ENCODE assay signal across 14 cellular contexts in the genomic region with DNA sequence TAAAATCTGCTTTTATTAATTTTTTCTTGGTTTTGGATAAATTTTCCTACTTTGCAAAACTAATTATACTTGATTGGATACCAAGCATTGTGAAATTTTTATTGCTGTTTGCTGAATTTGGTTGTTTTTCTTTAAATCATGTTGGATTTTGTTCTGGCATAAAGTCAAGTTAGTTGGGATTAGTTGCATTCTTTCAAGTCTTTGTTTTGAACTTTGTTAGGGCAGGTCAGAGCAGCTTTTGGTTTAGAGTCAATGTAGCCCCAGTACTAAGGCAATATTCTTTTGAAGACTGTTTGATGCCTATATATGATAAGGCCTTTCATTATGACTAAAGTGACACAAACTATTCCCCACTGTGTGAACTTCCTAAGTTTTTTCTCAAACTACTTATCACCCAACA.
DNase-seq lines count a peak whose midpoint lies in the region; ATAC-seq, FAIRE-seq and TF ChIP-seq lines count a peak whose summit lies in the region.
"Had no signal": no experiment of that assay in that cellular context is flagged by ENCODE, and none has a peak within 500 bp of the region (broad histone marks: within the 10 kb centered on the region; RNA-seq: fewer than 3 reads in every experiment).

No MANE protein-coding gene starts in this region.

- H3K4me1 Mint-ChIP-seq in Calu3 (ENCODE audit: low read depth, unreplicated experiment): no peaks in the 10 kb centered on the region
- H3K4me1 Mint-ChIP-seq: CD8-positive, alpha-beta memory T cell had no signal

- H3K4me3 Mint-ChIP-seq in Calu3 (ENCODE audit: low read depth, unreplicated experiment): no peak overlapping the region
- H3K4me3 Mint-ChIP-seq: CD8-positive, alpha-beta memory T cell had no signal

- no peak for TF ChIP-seq POLR2A in H54 (IDR thresholded peaks at IDR 0.05; ENCODE audit: low read depth, low read length)

- CTCF ChIA-PET in Calu3 (lab: Charles Lee) (no interaction called here), PC-3 (lab: Charles Lee) (no interaction called here)

- H3K23ac ChIP-seq in mesendoderm (ENCODE audit: low read length): no peak overlapping the region

- no peak overlapping the region for H2AK5ac ChIP-seq in mesendoderm (ENCODE audit: low read length)

- H2BK15ac ChIP-seq in mesendoderm (replicated peaks; ENCODE audit: low read depth): no peak overlapping the region

- no peak overlapping the region for H4K5ac ChIP-seq in mesendoderm (ENCODE audit: low read length)

- no peak overlapping the region for H3K4ac ChIP-seq in mesendoderm (ENCODE audit: low read depth, low read length)

- POLR2A ChIA-PET in PC-3 (lab: Charles Lee; ENCODE audit: unreplicated experiment): no interaction called here

- H3K27ac ChIP-seq in foreskin keratinocyte (no peak overlapping the region), mesendoderm (ENCODE audit: low read depth, low read length) (no peak overlapping the region), PC-3 (ENCODE audit: low read length) (no peak overlapping the region)
- H3K27ac ChIP-seq: BLaER1 had no signal

- intact Hi-C loops in Calu3 (cut with micrococcal nuclease; ENCODE audit: unreplicated experiment): loop anchor here (1.0 to 5.0 kb wide), 3 partner anchors 76 to 430 kb away; no protein-coding TSS in a partner anchor
- intact Hi-C loops in PC-3 (cut with micrococcal nuclease): loop anchor here (1.0 kb wide), 1 partner anchor 430 kb away; no protein-coding TSS in a partner anchor

- no peak overlapping the region for H3K4me2 ChIP-seq in mesendoderm (ENCODE audit: low read length)
- H3K4me2 ChIP-seq in PC-3 (ENCODE audit: low read length): no peak overlapping the region
- H3K4me2 ChIP-seq: BLaER1 had no signal

- H3K4me3 ChIP-seq in choroid plexus epithelial cell (ENCODE audit: low read depth, low read length) (no peak overlapping the region), mesendoderm (ENCODE audit: low read length) (no peak overlapping the region), PC-3 (ENCODE audit: low read length) (no peak overlapping the region)
- H3K4me3 ChIP-seq: BLaER1 had no signal

- H3K9me3 ChIP-seq in PC-3 (ENCODE audit: low read length): no peaks in the 10 kb centered on the region
- H3K9me3 ChIP-seq: Caco-2 had no signal

- H3K18ac ChIP-seq in mesendoderm (ENCODE audit: low read length): no peak overlapping the region

- peak; percentile 70 for FAIRE-seq in H54 (lab: Jason Lieb, UNC)

- no peak overlapping the region for H4K8ac ChIP-seq in mesendoderm (ENCODE audit: low read depth, low read length)

- H3K9ac ChIP-seq in mesendoderm (ENCODE audit: low read length): no peak overlapping the region
- H3K9ac ChIP-seq in PC-3 (ENCODE audit: low read length): no peak overlapping the region
- H3K9ac ChIP-seq: BLaER1 had no signal

- no peaks in the 10 kb centered on the region for H3K27me3 ChIP-seq in foreskin keratinocyte
- H3K27me3 ChIP-seq in mesendoderm (ENCODE audit: insufficient read depth, low read length, poor library complexity): no peaks in the 10 kb centered on the region
- no peaks in the 10 kb centered on the region for H3K27me3 ChIP-seq in PC-3 (ENCODE audit: low read length)
- H3K27me3 ChIP-seq: BLaER1 had no signal

- H3F3A ChIP-seq in PC-3 (ENCODE audit: low read length, unreplicated experiment): no peaks in the 10 kb centered on the region

- H2BK5ac ChIP-seq in mesendoderm (ENCODE audit: low read length): no peak overlapping the region

- no peaks in the 10 kb centered on the region for H3K4me1 ChIP-seq in foreskin keratinocyte
- H3K4me1 ChIP-seq in mesendoderm (ENCODE audit: control insufficient read depth, low read depth, low read length): no peaks in the 10 kb centered on the region
- H3K4me1 ChIP-seq in PC-3 (ENCODE audit: insufficient read depth, low read length): no peaks in the 10 kb centered on the region
- H3K4me1 ChIP-seq: Caco-2 had no signal

- ATAC-seq in foreskin keratinocyte (no peak), PC-3 (no peak), GM19324 (IDR thresholded peaks at IDR 0.05; ENCODE audit: low FRiP score, unreplicated experiment) (no peak)

- no peaks in the 10 kb centered on the region for H4K20me1 ChIP-seq in PC-3 (ENCODE audit: low read length)
- H4K20me1 ChIP-seq: BLaER1 had no signal

- H3K79me2 ChIP-seq in mesendoderm (ENCODE audit: control insufficient read depth, insufficient read depth, low read length) (no peaks in the 10 kb centered on the region), PC-3 (ENCODE audit: low read length) (no peaks in the 10 kb centered on the region)

- no peaks in the 10 kb centered on the region for H3K9me2 ChIP-seq in PC-3 (replicated peaks; ENCODE audit: low read length)

- H3K9me3 Mint-ChIP-seq in Calu3 (ENCODE audit: low read depth, unreplicated experiment): no peaks in the 10 kb centered on the region

- H3K27me3 Mint-ChIP-seq in Calu3 (ENCODE audit: unreplicated experiment): no peaks in the 10 kb centered on the region
- H3K27me3 Mint-ChIP-seq: CD8-positive, alpha-beta memory T cell had no signal

- BruUV-seq in Calu3 (replicated peaks; lab: Mats Ljungman, UMichigan) (no TSS peak), PC-3 (replicated peaks; lab: Mats Ljungman, UMichigan) (no TSS peak)

- no peak overlapping the region for H3K27ac Mint-ChIP-seq in Calu3 (ENCODE audit: unreplicated experiment)
- H3K27ac Mint-ChIP-seq: CD8-positive, alpha-beta memory T cell had no signal

- no peaks in the 10 kb centered on the region for H3K36me3 Mint-ChIP-seq in Calu3 (ENCODE audit: insufficient read depth, unreplicated experiment)
- H3K36me3 Mint-ChIP-seq: CD8-positive, alpha-beta memory T cell had no signal

- H3K36me3 ChIP-seq in mesendoderm (ENCODE audit: control insufficient read depth, insufficient read depth, low read length): no peaks in the 10 kb centered on the region
- H3K36me3 ChIP-seq in PC-3 (ENCODE audit: low read depth, low read length): no peaks in the 10 kb centered on the region
- H3K36me3 ChIP-seq: BLaER1 had no signal

- H2AFZ ChIP-seq in PC-3 (ENCODE audit: low read length): no peak overlapping the region

- no peak for DNase-seq in H54 (ENCODE audit: insufficient read length, low spot score)
- peak; percentile 38 for DNase-seq in choroid plexus epithelial cell (ENCODE audit: low read depth)
- DNase-seq in foreskin keratinocyte: peak; percentile 37 to 56
- DNase-seq in mesendoderm: peak; percentile 35
- no peak for DNase-seq in Calu3
- DNase-seq in NCI-H1694 (lab: John Stamatoyannopoulos, UW): no peak
- DNase-seq in PC-3: no peak
- DNase-seq: 8988T; Caco-2; CD8-positive, alpha-beta memory T cell; GF-D8; H7 had no signal

- TF ChIP-seq CTCF in choroid plexus epithelial cell (conservative IDR thresholded peaks at IDR 0.05; ENCODE audit: low read depth, low read length): no peak
- TF ChIP-seq CTCF in foreskin keratinocyte (conservative IDR thresholded peaks at IDR 0.05): no peak
- TF ChIP-seq CTCF in Calu3 (IDR thresholded peaks at IDR 0.05; ENCODE audit: unreplicated experiment): no peak
- no peak for TF ChIP-seq CTCF in PC-3 (conservative IDR thresholded peaks at IDR 0.05; ENCODE audit: low read depth, low read length)

- H3K79me1 ChIP-seq in mesendoderm (ENCODE audit: low read length): no peaks in the 10 kb centered on the region

- H3K56ac ChIP-seq in mesendoderm (ENCODE audit: low read length): no peak overlapping the region

- H2BK120ac ChIP-seq in mesendoderm (ENCODE audit: low read depth, low read length): no peak overlapping the region

Comparison
In these comparisons a context has a peak if more than half of its experiments do, and no peak if none do; other contexts are left out.
1. DNase-seq: peak in choroid plexus epithelial cell (single experiment), foreskin keratinocyte (2 of 2) and mesendoderm (single experiment); none in H54 (single experiment), Calu3 (single experiment), NCI-H1694 (single experiment) and PC-3 (single experiment).